ENCODE assay signal across 1 cellular context in genomic region chr22:17303840-17304779, GRCh38.
TF ChIP-seq lines count a peak whose summit lies in the region.

No MANE protein-coding gene starts in this region.

TF ChIP-seq in HepG2, 621 proteins besides CTCF, POLR2A, EP300 and RAD21 (continued from another document):
- no peak for TF ChIP-seq ZNF703 (CRISPR knock-in tag; IDR thresholded peaks at IDR 0.05; ENCODE audit: borderline replicate concordance)
- no peak for TF ChIP-seq ZNF326 (CRISPR knock-in tag; IDR thresholded peaks at IDR 0.05; ENCODE audit: borderline replicate concordance)
- TF ChIP-seq DMAP1 (CRISPR knock-in tag; IDR thresholded peaks at IDR 0.05): no peak
- TF ChIP-seq NCOA5 (CRISPR knock-in tag; IDR thresholded peaks at IDR 0.05): no peak
- TF ChIP-seq, protein P1, sequence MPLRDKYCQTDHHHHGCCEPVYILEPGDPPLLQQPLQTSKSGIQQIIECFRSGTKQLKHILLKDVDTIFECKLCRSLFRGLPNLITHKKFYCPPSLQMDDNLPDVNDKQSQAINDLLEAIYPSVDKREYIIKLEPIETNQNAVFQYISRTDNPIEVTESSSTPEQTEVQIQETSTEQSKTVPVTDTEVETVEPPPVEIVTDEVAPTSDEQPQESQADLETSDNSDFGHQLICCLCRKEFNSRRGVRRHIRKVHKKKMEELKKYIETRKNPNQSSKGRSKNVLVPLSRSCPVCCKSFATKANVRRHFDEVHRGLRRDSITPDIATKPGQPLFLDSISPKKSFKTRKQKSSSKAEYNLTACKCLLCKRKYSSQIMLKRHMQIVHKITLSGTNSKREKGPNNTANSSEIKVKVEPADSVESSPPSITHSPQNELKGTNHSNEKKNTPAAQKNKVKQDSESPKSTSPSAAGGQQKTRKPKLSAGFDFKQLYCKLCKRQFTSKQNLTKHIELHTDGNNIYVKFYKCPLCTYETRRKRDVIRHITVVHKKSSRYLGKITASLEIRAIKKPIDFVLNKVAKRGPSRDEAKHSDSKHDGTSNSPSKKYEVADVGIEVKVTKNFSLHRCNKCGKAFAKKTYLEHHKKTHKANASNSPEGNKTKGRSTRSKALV (CRISPR knock-in tag; IDR thresholded peaks at IDR 0.05): no peak
